25 cellular contexts compared by ENCODE assay signal in the genomic region with DNA sequence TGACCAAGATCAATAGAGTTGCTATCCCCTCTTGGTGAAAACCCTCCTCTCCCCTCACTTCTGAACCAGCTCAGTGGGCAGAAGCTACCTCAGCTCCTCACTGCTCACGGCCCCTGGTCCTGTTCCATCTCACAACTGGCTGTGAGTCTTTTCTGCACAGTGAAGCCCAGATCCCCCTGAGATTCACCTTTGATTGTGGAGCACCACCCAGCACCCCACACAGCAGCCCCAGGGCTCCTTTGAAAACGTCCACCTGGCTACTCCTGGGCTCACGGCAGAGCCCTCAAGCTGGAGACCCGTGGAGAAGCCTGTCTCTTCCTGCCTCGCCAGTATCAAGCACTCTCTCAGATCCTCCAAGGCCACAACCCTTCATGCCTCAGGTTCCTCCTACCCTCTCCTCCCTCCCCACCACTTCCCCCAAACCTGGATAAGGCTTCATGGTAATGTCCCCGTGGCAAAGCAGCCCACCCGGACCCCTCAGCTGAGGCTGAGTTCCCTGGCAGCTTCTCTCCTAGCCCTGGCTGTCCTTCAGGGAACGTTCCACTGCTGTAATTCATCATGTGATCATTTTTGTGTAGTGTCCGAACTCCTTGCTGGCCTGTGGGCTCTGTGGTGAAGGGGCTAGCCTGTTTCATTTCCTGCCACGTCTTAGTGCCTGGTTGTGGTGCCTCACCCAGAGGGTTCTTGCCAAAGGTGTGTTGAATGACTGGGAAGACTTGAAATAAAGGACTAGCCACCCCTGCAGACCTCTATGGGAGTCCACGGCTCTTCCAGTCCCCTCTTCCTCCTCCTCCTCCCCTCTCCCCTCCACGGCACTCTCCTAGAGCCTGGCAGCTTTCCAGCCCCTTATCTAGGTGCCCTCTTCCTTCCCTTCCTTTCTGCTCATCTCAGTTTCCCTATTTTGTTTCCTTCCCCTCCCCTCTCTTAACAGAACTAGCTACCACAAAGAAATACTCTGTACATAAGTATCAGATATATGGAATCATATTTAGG. TPM values are rescaled to one million over a fixed set of nuclear protein-coding genes. Genes with fewer than 3 reads are reported as not detected.
DNase-seq lines count a peak whose midpoint lies in the region; ATAC-seq and TF ChIP-seq lines count a peak whose summit lies in the region.
"Had no signal": no experiment of that assay in that cellular context is flagged by ENCODE, and none has a peak within 500 bp of the region (broad histone marks: within the 10 kb centered on the region; RNA-seq: fewer than 3 reads in every experiment).

No MANE protein-coding gene starts in this region.

- no peaks in the 10 kb centered on the region for H3K9me3 ChIP-seq in mammary epithelial cell (replicated peaks; ENCODE audit: insufficient read depth, low read length)
- H3K9me3 ChIP-seq in SJCRH30 (replicated peaks), result no peaks in the 10 kb centered on the region
- H3K9me3 ChIP-seq: breast epithelium, mucosa of descending colon, upper lobe of left lung had no signal

- H3K36me3 Mint-ChIP-seq in MCF 10A (ENCODE audit: insufficient read depth, unreplicated experiment), result no peaks in the 10 kb centered on the region
- no peaks in the 10 kb centered on the region for H3K36me3 Mint-ChIP-seq in stimulated activated effector memory CD8-positive, alpha-beta T cell treated with anti-CD3 and anti-CD28 coated beads, Interleukin-12 subunit alpha, Interleukin-12 subunit beta, amount 100 ng/mL, for 72 hours
- H3K36me3 Mint-ChIP-seq in activated CD8-positive, alpha-beta T cell treated with anti-CD3 and anti-CD28 coated beads for 36 hours (ENCODE audit: low read depth), result no peaks in the 10 kb centered on the region

- intact Hi-C loops in MCF 10A (cut with micrococcal nuclease), result no loop called here
- intact Hi-C loops in mammary epithelial cell (cut with micrococcal nuclease), result no loop called here
- intact Hi-C loops in activated CD8-positive, alpha-beta T cell treated with anti-CD3 and anti-CD28 coated beads for 36 hours (cut with micrococcal nuclease), result loop anchor here (10.0 kb wide), 1 partner anchor 1288 kb away; no protein-coding TSS in a partner anchor

- no peaks in the 10 kb centered on the region for H3K27me3 Mint-ChIP-seq in MCF 10A (ENCODE audit: insufficient read depth, unreplicated experiment)
- H3K27me3 Mint-ChIP-seq in activated CD8-positive, alpha-beta T cell treated with anti-CD3 and anti-CD28 coated beads for 36 hours, result no peaks in the 10 kb centered on the region

- in situ Hi-C loops in mammary epithelial cell (cut with MboI; ENCODE audit: low sequenced_read_pairs in 2 of 2), result loop anchor here (10.0 to 25.0 kb wide), 3 partner anchors 148 to 1281 kb away; no protein-coding TSS in a partner anchor

- CTCF ChIA-PET in MCF 10A (lab: Yijun Ruan, JAX), result interaction anchor here (0.5 to 1.4 kb wide), 7 partner anchors 9 to 1312 kb away, joined by 3 to 5 read pairs (median 3); no protein-coding TSS in a partner anchor
- CTCF ChIA-PET in mammary epithelial cell (lab: Charles Lee; ENCODE audit: low non-redundant PET), result no interaction called here
- CTCF ChIA-PET in activated CD8-positive, alpha-beta T cell treated with anti-CD3 and anti-CD28 coated beads for 36 hours (lab: Charles Lee), result no interaction called here

- no peaks in the 10 kb centered on the region for H3K36me3 ChIP-seq in mammary epithelial cell (ENCODE audit: insufficient read depth, low read length)
- H3K36me3 ChIP-seq in SJCRH30, result no peaks in the 10 kb centered on the region
- H3K36me3 ChIP-seq: breast epithelium, upper lobe of left lung had no signal

- TF ChIP-seq CTCF in MCF 10A (IDR thresholded peaks at IDR 0.05; ENCODE audit: unreplicated experiment) (no peak), mammary epithelial cell (conservative IDR thresholded peaks at IDR 0.05 in 1 of 2, IDR thresholded peaks at IDR 0.05 in 1 of 2; ENCODE audit: extremely low read depth in 1 of 2, insufficient read depth in 1 of 2, low read depth in 1 of 2, low read length in 2 of 2) (no peak), fibroblast of the aortic adventitia (IDR thresholded peaks at IDR 0.05; ENCODE audit: insufficient read depth, low read length) (no peak)
- TF ChIP-seq CTCF in activated CD8-positive, alpha-beta T cell treated with anti-CD3 and anti-CD28 coated beads for 36 hours (IDR thresholded peaks at IDR 0.05), result no peak

- no TSS peak for BruUV-seq in MCF 10A (replicated peaks; lab: Mats Ljungman, UMichigan)
- BruUV-seq in mammary epithelial cell (replicated peaks; lab: Mats Ljungman, UMichigan), result no TSS peak

- no peaks in the 10 kb centered on the region for H3K79me2 ChIP-seq in mammary epithelial cell (ENCODE audit: insufficient read depth, low read length)

- 46% methylated on average over 7 of the region's 12 CpGs for WGBS in mammary epithelial cell (ENCODE audit: low coverage, missing lambda C conversion rate)

- H3K9ac ChIP-seq in mammary epithelial cell (ENCODE audit: insufficient read depth, low read length), result no peak overlapping the region

- dilution Hi-C loops in mammary epithelial cell (cut with HindIII; ENCODE audit: low sequenced_read_pairs), result no loop called here

- H3K27me3 ChIP-seq in mammary epithelial cell (ENCODE audit: insufficient read depth, low read length) (no peaks in the 10 kb centered on the region), SJCRH30 (no peaks in the 10 kb centered on the region)
- H3K27me3 ChIP-seq: breast epithelium, upper lobe of left lung had no signal

- peak overlapping the region; percentile 50 for H3K27ac Mint-ChIP-seq in MCF 10A (ENCODE audit: low read depth, unreplicated experiment)
- no peak overlapping the region for H3K27ac Mint-ChIP-seq in stimulated activated effector memory CD8-positive, alpha-beta T cell treated with anti-CD3 and anti-CD28 coated beads, Interleukin-12 subunit alpha, Interleukin-12 subunit beta, amount 100 ng/mL, for 72 hours
- H3K27ac Mint-ChIP-seq in activated CD8-positive, alpha-beta T cell treated with anti-CD3 and anti-CD28 coated beads for 36 hours, result no peak overlapping the region
- H3K27ac Mint-ChIP-seq: activated T-helper 2 cell treated with anti-CD3 and anti-CD28 coated beads, Interferon-gamma antibody, Interleukin-2, Interleukin-4, amounts not matched to agents 10 μg/mL and 5 μg/mL and 100 μg/mL, durations not matched to agents 14 hours and 24 hours and 36 hours; stimulated activated naive CD8-positive, alpha-beta T cell treated with anti-CD3 and anti-CD28 coated beads, Interleukin-15, Interleukin-2, amounts not matched to agents 100 ng/mL and 50 ng/mL, for 24 hours; T-helper 2 cell treated with Interferon-gamma antibody and Interleukin-4, amounts not matched to agents 5 μg/mL and 100 μg/mL, for 36 hours had no signal

- no peaks in the 10 kb centered on the region for H3K9me3 Mint-ChIP-seq in MCF 10A (ENCODE audit: unreplicated experiment)
- H3K9me3 Mint-ChIP-seq in stimulated activated effector memory CD8-positive, alpha-beta T cell treated with anti-CD3 and anti-CD28 coated beads, Interleukin-12 subunit alpha, Interleukin-12 subunit beta, amount 100 ng/mL, for 72 hours, result no peaks in the 10 kb centered on the region
- H3K9me3 Mint-ChIP-seq in activated CD8-positive, alpha-beta T cell treated with anti-CD3 and anti-CD28 coated beads for 36 hours, result no peaks in the 10 kb centered on the region
- H3K9me3 Mint-ChIP-seq: activated T-helper 2 cell treated with anti-CD3 and anti-CD28 coated beads, Interferon-gamma antibody, Interleukin-2, Interleukin-4, amounts not matched to agents 10 μg/mL and 5 μg/mL and 100 μg/mL, durations not matched to agents 14 hours and 24 hours and 36 hours; H9; stimulated activated naive CD8-positive, alpha-beta T cell treated with anti-CD3 and anti-CD28 coated beads, Interleukin-15, Interleukin-2, amounts not matched to agents 100 ng/mL and 50 ng/mL, for 24 hours; T-helper 2 cell treated with Interferon-gamma antibody and Interleukin-4, amounts not matched to agents 5 μg/mL and 100 μg/mL, for 36 hours had no signal

- peaks cover 9% of the 10 kb centered on the region for H3K4me1 Mint-ChIP-seq in MCF 10A (ENCODE audit: insufficient read depth, unreplicated experiment)
- H3K4me1 Mint-ChIP-seq in stimulated activated effector memory CD8-positive, alpha-beta T cell treated with anti-CD3 and anti-CD28 coated beads, Interleukin-12 subunit alpha, Interleukin-12 subunit beta, amount 100 ng/mL, for 72 hours, result no peaks in the 10 kb centered on the region
- no peaks in the 10 kb centered on the region for H3K4me1 Mint-ChIP-seq in activated CD8-positive, alpha-beta T cell treated with anti-CD3 and anti-CD28 coated beads for 36 hours (ENCODE audit: low read depth)

- no peak overlapping the region for H2AFZ ChIP-seq in mammary epithelial cell (ENCODE audit: low read depth, low read length)

- H4K20me1 ChIP-seq in mammary epithelial cell (ENCODE audit: insufficient read depth, low read length), result no peaks in the 10 kb centered on the region

- DNase-seq in MCF 10A (ENCODE audit: unreplicated experiment) (no peak), mammary epithelial cell (no peak), NOMO-1 treated with dmso at 0.1 percent for 144 hours (lab: John Stamatoyannopoulos, UW; ENCODE audit: unreplicated experiment) (peak; percentile 61), fibroblast of the aortic adventitia (ENCODE audit: low read depth) (peak; percentile 11), SJCRH30 (no peak)
- no peak for DNase-seq in stimulated activated effector memory CD8-positive, alpha-beta T cell treated with anti-CD3 and anti-CD28 coated beads, Interleukin-12 subunit alpha, Interleukin-12 subunit beta, amount 100 ng/mL, for 72 hours (ENCODE audit: low spot score in 2 of 2)
- no peak for DNase-seq in activated CD8-positive, alpha-beta T cell treated with anti-CD3 and anti-CD28 coated beads for 36 hours
- DNase-seq in activated effector memory CD4-positive, alpha-beta T cell treated with Interleukin-2 at 50 U/mL for 16 hours, result no peak
- DNase-seq: COR-L47; dermis blood vessel endothelial cell; EL; H9; mucosa of descending colon; NCI-H1105; NCI-H2171 treated with DMSO at 0.1 percent for 48 hours; occipital lobe; right cardiac atrium; stimulated activated CD4-positive, alpha-beta T cell treated with anti-CD3 and anti-CD28 coated beads, Interleukin-1b, Interleukin-23, amount 100 ng/mL, for 48 hours; upper lobe of left lung had no signal

- H3K4me1 ChIP-seq in mammary epithelial cell (ENCODE audit: insufficient read depth, low read length) (no peaks in the 10 kb centered on the region), SJCRH30 (no peaks in the 10 kb centered on the region; the same call in 1 of the 2 replicates)

- no peak overlapping the region for H3K4me3 Mint-ChIP-seq in MCF 10A (ENCODE audit: unreplicated experiment)
- no peak overlapping the region for H3K4me3 Mint-ChIP-seq in stimulated activated effector memory CD8-positive, alpha-beta T cell treated with anti-CD3 and anti-CD28 coated beads, Interleukin-12 subunit alpha, Interleukin-12 subunit beta, amount 100 ng/mL, for 72 hours
- H3K4me3 Mint-ChIP-seq in activated CD8-positive, alpha-beta T cell treated with anti-CD3 and anti-CD28 coated beads for 36 hours, result no peak overlapping the region
- H3K4me3 Mint-ChIP-seq: H9; stimulated activated naive CD8-positive, alpha-beta T cell treated with anti-CD3 and anti-CD28 coated beads, Interleukin-15, Interleukin-2, amounts not matched to agents 100 ng/mL and 50 ng/mL, for 24 hours; T-helper 2 cell treated with Interferon-gamma antibody and Interleukin-4, amounts not matched to agents 5 μg/mL and 100 μg/mL, for 36 hours had no signal

- no peak for ATAC-seq in stimulated activated effector memory CD8-positive, alpha-beta T cell treated with anti-CD3 and anti-CD28 coated beads, Interleukin-12 subunit alpha, Interleukin-12 subunit beta, amount 100 ng/mL, for 72 hours
- ATAC-seq in activated CD8-positive, alpha-beta T cell treated with anti-CD3 and anti-CD28 coated beads for 36 hours, result no peak
- ATAC-seq: mucosa of descending colon, right cardiac atrium had no signal

- no peak overlapping the region for H3K4me2 ChIP-seq in mammary epithelial cell (ENCODE audit: insufficient read depth, low read depth, low read length)

- POLR2A ChIA-PET in MCF 10A (lab: Yijun Ruan, JAX), result interaction anchor here (0.6 to 0.7 kb wide), 2 partner anchors 25 to 189 kb away, joined by 3 to 4 read pairs; partner anchors contain the start of gene EPHB1
- POLR2A ChIA-PET in activated CD8-positive, alpha-beta T cell treated with anti-CD3 and anti-CD28 coated beads for 36 hours (lab: Charles Lee), result no interaction called here

- H3K4me3 ChIP-seq in mammary epithelial cell (replicated peaks in 1 of 3; ENCODE audit: insufficient read depth in 1 of 3, low read depth in 2 of 3, low read length in 3 of 3) (no peak overlapping the region), fibroblast of the aortic adventitia (ENCODE audit: low read depth, low read length) (no peak overlapping the region), SJCRH30 (no peak overlapping the region)
- H3K4me3 ChIP-seq: breast epithelium, mucosa of descending colon, upper lobe of left lung had no signal

- H3K27ac ChIP-seq in mammary epithelial cell (ENCODE audit: insufficient read depth, low read depth, low read length) (no peak overlapping the region), SJCRH30 (no peak overlapping the region)

RNA-seq across cellular contexts. Expression of gene KY, which starts 44.5 kb away (rescaled TPM):
- total RNA-seq in MCF 10A (2022) (not detected in 2 replicates), mammary epithelial cell (under 1 TPM in 1 of 2 donors, not detected in 1; 0.33 TPM), fibroblast of the aortic adventitia (ENCODE audit: low replicate concordance) (1.6 and 10.5 TPM in 2 replicates)
- 0.03 TPM for polyA plus RNA-seq in mammary epithelial cell
- not detected for polyA minus RNA-seq in mammary epithelial cell
- total RNA-seq in SJCRH30 (2014; rRNA removed; shearing (Covaris generic)), result not detected in 2 replicates
- total RNA-seq in activated CD8-positive, alpha-beta T cell treated with anti-CD3 and anti-CD28 coated beads for 36 hours, result not detected
- total RNA-seq: activated T-helper 2 cell treated with anti-CD3 and anti-CD28 coated beads, Interferon-gamma antibody, Interleukin-2, Interleukin-4, amounts not matched to agents 10 μg/mL and 5 μg/mL and 100 μg/mL, durations not matched to agents 14 hours and 24 hours and 36 hours; dermis blood vessel endothelial cell; epithelial cell of proximal tubule; H9; left lobe of liver had no signal

Comparison
In these comparisons a context has a peak if more than half of its experiments do, and no peak if none do; other contexts are left out.
1. DNase-seq: peak in NOMO-1 treated with dmso at 0.1 percent for 144 hours (single experiment) and fibroblast of the aortic adventitia (single experiment); none in MCF 10A (single experiment), mammary epithelial cell (single experiment), stimulated activated effector memory CD8-positive, alpha-beta T cell treated with anti-CD3 and anti-CD28 coated beads, Interleukin-12 subunit alpha, Interleukin-12 subunit beta, amount 100 ng/mL, for 72 hours (0 of 2), SJCRH30 (0 of 2), activated CD8-positive, alpha-beta T cell treated with anti-CD3 and anti-CD28 coated beads for 36 hours (single experiment) and activated effector memory CD4-positive, alpha-beta T cell treated with Interleukin-2 at 50 U/mL for 16 hours (single experiment).